In genomic region chr1:151991663-151992344, GRCh38 we compare ENCODE assay signal across 8 cellular contexts. TPM values are rescaled to one million over a fixed set of nuclear protein-coding genes. Genes with fewer than 3 reads are reported as not detected.
A peak's percentile ranks its signal among the peaks of the same experiment; 100 is the strongest.
DNase-seq lines count a peak whose midpoint lies in the region; ATAC-seq and TF ChIP-seq lines count a peak whose summit lies in the region.

No MANE protein-coding gene starts in this region.

- no peaks in the 10 kb centered on the region for H3K36me3 ChIP-seq in right lobe of liver
- no peaks in the 10 kb centered on the region for H3K36me3 ChIP-seq in tibial artery

- intact Hi-C loops in right lobe of liver (cut with DNase I), result loop anchor here in 1 of 2 donors (10.0 kb wide), 1 partner anchor 57 kb away; no protein-coding TSS in a partner anchor
- intact Hi-C loops in tibial artery (cut with DNase I; ENCODE audit: low total_unique reads), result no loop called here

- no peaks in the 10 kb centered on the region for H3K27me3 Mint-ChIP-seq in activated T-cell treated with anti-CD3 and anti-CD28 coated beads, Interleukin-2, amount 50 U/mL, for 4 hours (ENCODE audit: low read depth)

- H3K4me1 ChIP-seq in right lobe of liver, result peaks cover 0 to 43% (median 16%) of the 10 kb centered on the region in 4 donors
- H3K4me1 ChIP-seq in tibial artery, result peaks cover 4 to 77% (median 56%) of the 10 kb centered on the region in 4 donors

- in situ Hi-C loops in astrocyte of the spinal cord (cut with HindIII; ENCODE audit: low sequenced_read_pairs), result no loop called here

- no peak for DNase-seq in activated T-cell treated with anti-CD3 and anti-CD28 coated beads, Interleukin-2, amount 50 U/mL, for 4 hours
- DNase-seq in activated T-cell treated with anti-CD3 and anti-CD28 coated beads for 4 hours (no peak), astrocyte of the spinal cord (ENCODE audit: low read depth, low spot score) (no peak), right lobe of liver (no peak), tibial artery (no peak), SHP77 treated with DMSO at 0.1 percent for 48 hours (lab: John Stamatoyannopoulos, UW) (no peak), NCI-H187 (lab: John Stamatoyannopoulos, UW) (no peak), mucosa of gallbladder (ENCODE audit: low spot score) (no peak)

- H3K27ac ChIP-seq in right lobe of liver, result peak overlapping the region; percentile 83 to 96 (median 85)
- H3K27ac ChIP-seq in tibial artery, result peak overlapping the region; percentile 80 to 87

- no peak for TF ChIP-seq CTCF in astrocyte of the spinal cord (IDR thresholded peaks at IDR 0.05; ENCODE audit: low read depth, low read length)
- no peak for TF ChIP-seq CTCF in right lobe of liver (IDR thresholded peaks at IDR 0.05)
- no peak for TF ChIP-seq CTCF in tibial artery (IDR thresholded peaks at IDR 0.05)

- H3K27me3 ChIP-seq in right lobe of liver (no peaks in the 10 kb centered on the region), tibial artery (no peaks in the 10 kb centered on the region)

- H3K9me3 ChIP-seq in right lobe of liver (no peaks in the 10 kb centered on the region), tibial artery (no peaks in the 10 kb centered on the region)

- no peak for TF ChIP-seq POLR2A in right lobe of liver (IDR thresholded peaks at IDR 0.05)

- H3K4me3 ChIP-seq in astrocyte of the spinal cord (ENCODE audit: low read depth, low read length), result peak overlapping the region; percentile 97
- H3K4me3 ChIP-seq in right lobe of liver, result peak overlapping the region; percentile 83 to 92 (median 85)
- peak overlapping the region; percentile 67 to 83 for H3K4me3 ChIP-seq in tibial artery

- H3K36me3 Mint-ChIP-seq in activated T-cell treated with anti-CD3 and anti-CD28 coated beads, Interleukin-2, amount 50 U/mL, for 4 hours (ENCODE audit: insufficient read depth), result peaks cover 5% of the 10 kb centered on the region

- peaks cover 63% of the 10 kb centered on the region for H3K4me1 Mint-ChIP-seq in activated T-cell treated with anti-CD3 and anti-CD28 coated beads, Interleukin-2, amount 50 U/mL, for 4 hours (ENCODE audit: low read depth)

- WGBS in right lobe of liver (ENCODE audit: insufficient coverage, low coverage, low lambda C conversion rate, missing lambda C conversion rate), result 29% methylated on average over 7 of the region's 7 CpGs

- no peak for ATAC-seq in activated T-cell treated with anti-CD3 and anti-CD28 coated beads, Interleukin-2, amount 50 U/mL, for 4 hours
- ATAC-seq in right lobe of liver, result peak in 3 of 4 donors; percentile 2 to 7 (median 6)

- H3K9me3 Mint-ChIP-seq in activated T-cell treated with anti-CD3 and anti-CD28 coated beads, Interleukin-2, amount 50 U/mL, for 4 hours, result no peaks in the 10 kb centered on the region

- peak overlapping the region; percentile 87 for H3K4me3 Mint-ChIP-seq in activated T-cell treated with anti-CD3 and anti-CD28 coated beads, Interleukin-2, amount 50 U/mL, for 4 hours

RNA-seq across cellular contexts. Expression of gene S100A10, which starts 1.9 kb away (rescaled TPM):
- total RNA-seq in activated T-cell treated with anti-CD3 and anti-CD28 coated beads, Interleukin-2, amount 50 U/mL, for 4 hours, result 100 to 1,000 TPM in 2 of 3 donors, 10 to 100 TPM in 1; 92.6 to 113 (median 106) TPM
- 100 to 1,000 TPM in 1 of 6 experiments, 10 to 100 TPM in 5; 48.5 to 192 (median 61.7) TPM for total RNA-seq in right lobe of liver
- 212 TPM for total RNA-seq in mucosa of gallbladder

RNA-seq across cellular contexts. Expression of gene S100A11, which starts 45.0 kb away (rescaled TPM):
- total RNA-seq in activated T-cell treated with anti-CD3 and anti-CD28 coated beads, Interleukin-2, amount 50 U/mL, for 4 hours, result 100 to 1,000 TPM in 2 of 3 donors, 10 to 100 TPM in 1; 89.0 to 139 (median 121) TPM
- total RNA-seq in right lobe of liver, result 10 to 100 TPM; 11.0 to 68.5 (median 25.3) TPM
- 308 TPM for total RNA-seq in mucosa of gallbladder

Comparison
In these comparisons a context has a peak if more than half of its experiments do, and no peak if none do; other contexts are left out.
1. ATAC-seq: peak in right lobe of liver (3 of 4); none in activated T-cell treated with anti-CD3 and anti-CD28 coated beads, Interleukin-2, amount 50 U/mL, for 4 hours (0 of 2).
2. Peak in every context shown above with its lines, with median percentiles within 50 percentile points of each other: H3K4me3 ChIP-seq.